ENCODE assay signal across 11 cellular contexts in genomic region chr7:17159500-17160037, GRCh38.
DNase-seq lines count a peak whose midpoint lies in the region; ATAC-seq and TF ChIP-seq lines count a peak whose summit lies in the region.
"Had no signal": no experiment of that assay in that cellular context is flagged by ENCODE, and none has a peak within 500 bp of the region (broad histone marks: within the 10 kb centered on the region; RNA-seq: fewer than 3 reads in every experiment).

No MANE protein-coding gene starts in this region.

- intact Hi-C loops in colonic mucosa (cut with DNase I), result no loop called here

- no peaks in the 10 kb centered on the region for H3K36me3 Mint-ChIP-seq in progenitor cell of endocrine pancreas (ENCODE audit: insufficient read depth)

- H3K9me3 ChIP-seq in colonic mucosa, result no peaks in the 10 kb centered on the region
- H3K9me3 ChIP-seq: adrenal gland, neutrophil had no signal

- TF ChIP-seq CTCF in GM06990 (IDR thresholded peaks at IDR 0.05; ENCODE audit: insufficient read depth, low read length, poor library complexity, severe bottlenecking), result no peak
- no peak for TF ChIP-seq CTCF in progenitor cell of endocrine pancreas (IDR thresholded peaks at IDR 0.05; ENCODE audit: unreplicated experiment)
- TF ChIP-seq CTCF in colonic mucosa (IDR thresholded peaks at IDR 0.05), result no peak

- H3K36me3 ChIP-seq in GM06990 (ENCODE audit: control insufficient read depth, insufficient read depth, low read length), result no peaks in the 10 kb centered on the region
- H3K36me3 ChIP-seq in colonic mucosa, result no peaks in the 10 kb centered on the region
- H3K36me3 ChIP-seq: adrenal gland, neutrophil had no signal

- DNase-seq in GM06990 (ENCODE audit: extremely low read depth, insufficient read length), result peak; percentile 78
- DNase-seq in progenitor cell of endocrine pancreas (ENCODE audit: low spot score, unreplicated experiment), result no peak
- DNase-seq in colonic mucosa, result no peak
- no peak for DNase-seq in retina
- no peak for DNase-seq in DMS79 (lab: John Stamatoyannopoulos, UW)
- DNase-seq: adrenal gland, Kasumi-1 had no signal

- no peak overlapping the region for H3K27ac Mint-ChIP-seq in progenitor cell of endocrine pancreas

- H3K9ac ChIP-seq in colonic mucosa (ENCODE audit: low read depth in 2 of 2, low read length in 2 of 2), result no peak overlapping the region

- H3K4me1 Mint-ChIP-seq in progenitor cell of endocrine pancreas (ENCODE audit: low read depth), result peaks cover 11% of the 10 kb centered on the region

- peaks cover 5% of the 10 kb centered on the region for H3K9me3 Mint-ChIP-seq in progenitor cell of endocrine pancreas (ENCODE audit: low read depth)

- no peak overlapping the region for H3K27ac ChIP-seq in colonic mucosa
- H3K27ac ChIP-seq: adrenal gland, neutrophil had no signal

- H3K4me3 Mint-ChIP-seq in progenitor cell of endocrine pancreas (ENCODE audit: low read depth), result no peak overlapping the region

- ATAC-seq in GM18907 (IDR thresholded peaks at IDR 0.05; ENCODE audit: unreplicated experiment) (peak; percentile 84), HG02588 (IDR thresholded peaks at IDR 0.05; ENCODE audit: unreplicated experiment) (peak; percentile 89), HG03442 (IDR thresholded peaks at IDR 0.05; ENCODE audit: unreplicated experiment) (peak; percentile 87)

- H3K27me3 Mint-ChIP-seq in progenitor cell of endocrine pancreas, result no peaks in the 10 kb centered on the region

- no peaks in the 10 kb centered on the region for H3K27me3 ChIP-seq in GM06990 (replicated peaks; ENCODE audit: control insufficient read depth, insufficient read depth, low read length)
- no peaks in the 10 kb centered on the region for H3K27me3 ChIP-seq in colonic mucosa
- H3K27me3 ChIP-seq: adrenal gland, neutrophil had no signal

- no peaks in the 10 kb centered on the region for H3K4me1 ChIP-seq in colonic mucosa
- H3K4me1 ChIP-seq: adrenal gland had no signal

- H3K4me3 ChIP-seq in GM06990 (replicated peaks; ENCODE audit: low read depth, low read length), result no peak overlapping the region
- H3K4me3 ChIP-seq in colonic mucosa, result no peak overlapping the region
- H3K4me3 ChIP-seq: adrenal gland had no signal
